Comparison of ENCODE assay signal across 8 cellular contexts in genomic region chr3:133573629-133574194, GRCh38. TPM values are rescaled to one million over a fixed set of nuclear protein-coding genes. Genes with fewer than 3 reads are reported as not detected.
DNase-seq lines count a peak whose midpoint lies in the region; ATAC-seq and TF ChIP-seq lines count a peak whose summit lies in the region.

Gene CDV3 (plus strand): TSS chr3:133573686. CDS start chr3:133574045, 359 bp downstream.

- H3K27ac ChIP-seq in SK-N-MC, result peak within 1 kb of the TSS; percentile 81

- TF ChIP-seq CTCF in fibroblast of the aortic adventitia (IDR thresholded peaks at IDR 0.05; ENCODE audit: insufficient read depth, low read length) (no peak), omental fat pad (IDR thresholded peaks at IDR 0.05) (no peak)

- peak within 1 kb of the TSS; percentile 93 for H3K9ac ChIP-seq in SK-N-MC (ENCODE audit: insufficient read length)

- no peaks in the 10 kb centered on the region for H3K9me3 ChIP-seq in SK-N-MC (ENCODE audit: low read depth, low read length)

- DNase-seq in SK-N-MC (ENCODE audit: low read depth, low spot score) (no peak), fibroblast of the aortic adventitia (ENCODE audit: low read depth) (no peak), omental fat pad (ENCODE audit: low spot score) (no peak), NCI-H187 treated with DMSO at 0.1 percent for 48 hours (lab: John Stamatoyannopoulos, UW) (no peak), NCI-H2029 (lab: John Stamatoyannopoulos, UW) (no peak)
- no peak for DNase-seq in activated CD4-positive, CD25-positive, alpha-beta regulatory T cell (lab: John Stamatoyannopoulos, UW)

- peak; percentile 33 for ATAC-seq in GM19023 (IDR thresholded peaks at IDR 0.05; ENCODE audit: unreplicated experiment)
- peak; percentile 19 for ATAC-seq in HG02884 (IDR thresholded peaks at IDR 0.05; ENCODE audit: unreplicated experiment)
- peak; percentile 15 for ATAC-seq in omental fat pad (ENCODE audit: low FRiP score)

- H3K36me3 ChIP-seq in SK-N-MC (ENCODE audit: insufficient read depth, low read length), result peaks cover 41% of the 10 kb centered on the region

- H3K4me3 ChIP-seq in SK-N-MC (peak within 1 kb of the TSS; percentile 90), fibroblast of the aortic adventitia (ENCODE audit: low read depth, low read length) (peak within 1 kb of the TSS; percentile 80)

RNA-seq across cellular contexts. Expression of gene CDV3, which starts in this region (rescaled TPM):
- 102 and 127 TPM in 2 replicates for total RNA-seq in fibroblast of the aortic adventitia (ENCODE audit: low replicate concordance)
- total RNA-seq in omental fat pad, result 100 to 1,000 TPM; 103 to 290 (median 213) TPM
